13 cellular contexts compared by ENCODE assay signal in the genomic region with DNA sequence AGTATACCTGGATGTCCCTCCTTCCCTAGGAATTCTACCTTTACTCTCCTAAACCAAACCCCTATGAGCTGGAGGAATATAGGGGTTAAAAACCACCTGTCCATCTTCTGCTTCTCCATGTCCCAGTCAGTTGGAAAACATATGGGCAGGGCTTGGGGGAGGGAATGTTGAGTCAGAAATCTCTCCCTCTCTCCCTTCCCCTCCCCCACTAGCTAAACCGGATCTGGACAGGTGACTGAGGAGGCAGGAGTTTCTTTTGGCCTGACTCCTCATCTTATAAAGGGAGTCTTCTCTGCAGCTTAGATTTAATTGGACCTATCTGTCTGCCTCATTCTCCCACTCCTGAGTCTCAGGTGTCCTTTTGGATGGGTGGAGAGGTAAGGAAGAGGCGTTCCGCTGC. TPM values are rescaled to one million over a fixed set of nuclear protein-coding genes. Genes with fewer than 3 reads are reported as not detected.
DNase-seq lines count a peak whose midpoint lies in the region; ATAC-seq and TF ChIP-seq lines count a peak whose summit lies in the region.
"Had no signal": no experiment of that assay in that cellular context is flagged by ENCODE, and none has a peak within 500 bp of the region (broad histone marks: within the 10 kb centered on the region; RNA-seq: fewer than 3 reads in every experiment).

No MANE protein-coding gene starts in this region.

- 95% methylated on average over 3 of the region's 3 CpGs; no CpG with 5 or more reads in 1 of the 2 experiments for WGBS in endodermal cell (ENCODE audit: insufficient coverage in 1 of 2, insufficient read length in 1 of 2), 2 experiments

- H3K27ac Mint-ChIP-seq in endodermal cell: peak overlapping the region; percentile 58
- H3K27ac Mint-ChIP-seq: activated T-helper 2 cell treated with anti-CD3 and anti-CD28 coated beads, Interferon-gamma antibody, Interleukin-2, Interleukin-4, amounts not matched to agents 10 μg/mL and 5 μg/mL and 100 μg/mL, durations not matched to agents 14 hours and 24 hours and 36 hours; CD4-positive, alpha-beta T cell had no signal

- no peaks in the 10 kb centered on the region for H3K9me3 Mint-ChIP-seq in endodermal cell
- H3K9me3 Mint-ChIP-seq: activated T-helper 2 cell treated with anti-CD3 and anti-CD28 coated beads, Interferon-gamma antibody, Interleukin-2, Interleukin-4, amounts not matched to agents 10 μg/mL and 5 μg/mL and 100 μg/mL, durations not matched to agents 14 hours and 24 hours and 36 hours; CD4-positive, alpha-beta T cell had no signal

- DNase-seq in NCI-H510A treated with DMSO at 0.1 percent for 48 hours (lab: John Stamatoyannopoulos, UW): peak; percentile 36
- DNase-seq in endodermal cell: no peak
- no peak for DNase-seq in substantia nigra (lab: John Stamatoyannopoulos, UW)
- DNase-seq in Ammon's horn (ENCODE audit: low spot score): no peak
- no peak for DNase-seq in HUDEP-2 (lab: John Stamatoyannopoulos, UW; ENCODE audit: unreplicated experiment in 76 of 76)
- DNase-seq: activated CD4-positive, alpha-beta T cell treated with anti-CD3 and anti-CD28 coated beads, Interleukin-2, amount 50 U/mL, for 1 hour; CD4-positive, alpha-beta T cell; Kasumi-1; midbrain; NCI-H1930; SW 1271 had no signal

- H3K27me3 ChIP-seq in endodermal cell (ENCODE audit: control insufficient read depth, insufficient read depth, low read length, poor library complexity, severe bottlenecking): no peaks in the 10 kb centered on the region

- H3K9ac ChIP-seq in endodermal cell (ENCODE audit: extremely low read depth, low read length, poor library complexity, severe bottlenecking): no peak overlapping the region

- H3K4me3 ChIP-seq in endodermal cell (ENCODE audit: low read length): no peak overlapping the region

- TF ChIP-seq CTCF in endodermal cell (conservative IDR thresholded peaks at IDR 0.05): no peak

- H3K36me3 Mint-ChIP-seq in endodermal cell (ENCODE audit: low read depth): peaks cover 56% of the 10 kb centered on the region

- no peaks in the 10 kb centered on the region for H3K27me3 Mint-ChIP-seq in endodermal cell (ENCODE audit: insufficient read depth)

- H3K4me3 Mint-ChIP-seq in endodermal cell: no peak overlapping the region
- H3K4me3 Mint-ChIP-seq: CD4-positive, alpha-beta T cell had no signal

- ATAC-seq in GM21390 (IDR thresholded peaks at IDR 0.05; ENCODE audit: unreplicated experiment): no peak

- no peaks in the 10 kb centered on the region for H3K4me1 ChIP-seq in endodermal cell (ENCODE audit: control insufficient read depth, insufficient read depth, low read length)

- H3K36me3 ChIP-seq in endodermal cell (ENCODE audit: control insufficient read depth, insufficient read depth, low read length): peaks cover 22% of the 10 kb centered on the region

- H3K27ac ChIP-seq in endodermal cell (ENCODE audit: low read depth, low read length): no peak overlapping the region
- H3K27ac ChIP-seq in substantia nigra (ENCODE audit: low read depth, low read length, poor library complexity, severe bottlenecking): peak overlapping the region; percentile 62

- no peaks in the 10 kb centered on the region for H3K9me3 ChIP-seq in endodermal cell (ENCODE audit: control insufficient read depth, low read length)

- H3K4me1 Mint-ChIP-seq in endodermal cell: peaks cover 9% of the 10 kb centered on the region

RNA-seq across cellular contexts. Expression of a gene that starts 6.1 kb away (rescaled TPM):
- 10 to 100 TPM; 45.7 to 51.8 TPM for total RNA-seq in endodermal cell
- 41.7 TPM for polyA plus RNA-seq in endodermal cell (2013, experiment 1 of 2)
- 35.4 TPM for polyA plus RNA-seq in endodermal cell (2013, experiment 2 of 2)

RNA-seq across cellular contexts. Expression of a gene that starts 18.3 kb away (rescaled TPM):
- total RNA-seq in endodermal cell: 100 to 1,000 TPM; 128 to 161 TPM
- polyA plus RNA-seq in endodermal cell (2013, experiment 1 of 2): 155 TPM
- polyA plus RNA-seq in endodermal cell (2013, experiment 2 of 2): 147 TPM

RNA-seq across cellular contexts. Expression of a gene that starts 30.3 kb away (rescaled TPM):
- total RNA-seq in endodermal cell: 1,000 to 10,000 TPM; 4,305 to 4,379 TPM
- polyA plus RNA-seq in endodermal cell (2013, experiment 1 of 2): 4,554 TPM
- 4,086 TPM for polyA plus RNA-seq in endodermal cell (2013, experiment 2 of 2)

RNA-seq across cellular contexts. Expression of a gene that starts 32.0 kb away (rescaled TPM):
- 1 to 10 TPM; 7.9 to 9.1 TPM for total RNA-seq in endodermal cell
- polyA plus RNA-seq in endodermal cell (2013, experiment 1 of 2): 6.1 TPM
- 4.3 TPM for polyA plus RNA-seq in endodermal cell (2013, experiment 2 of 2)

RNA-seq across cellular contexts. Expression of a gene that starts 42.0 kb away (rescaled TPM):
- total RNA-seq in endodermal cell: 100 to 1,000 TPM in 1 of 2 donors, 10 to 100 TPM in 1; 97.0 to 118 TPM
- polyA plus RNA-seq in endodermal cell (2013, experiment 1 of 2): 55.5 TPM
- 64.1 TPM for polyA plus RNA-seq in endodermal cell (2013, experiment 2 of 2)
